ENCODE assay signal across 23 cellular contexts in genomic region chr3:69930564-69930963, GRCh38.
DNase-seq lines count a peak whose midpoint lies in the region; ATAC-seq and TF ChIP-seq lines count a peak whose summit lies in the region.
"Had no signal": no experiment of that assay in that cellular context is flagged by ENCODE, and none has a peak within 500 bp of the region (broad histone marks: within the 10 kb centered on the region; RNA-seq: fewer than 3 reads in every experiment).

No MANE protein-coding gene starts in this region.

- CTCF ChIA-PET in PC-3 (lab: Charles Lee), result no interaction called here

- no peaks in the 10 kb centered on the region for H3K79me2 ChIP-seq in PC-3 (ENCODE audit: low read length)

- intact Hi-C loops in PC-3 (cut with micrococcal nuclease), result no loop called here

- H3K9me3 ChIP-seq in PC-3 (ENCODE audit: low read length), result no peaks in the 10 kb centered on the region
- H3K9me3 ChIP-seq: gastroesophageal sphincter had no signal

- H3K9me2 ChIP-seq in PC-3 (replicated peaks; ENCODE audit: low read length), result no peaks in the 10 kb centered on the region

- no peak overlapping the region for H2AFZ ChIP-seq in PC-3 (ENCODE audit: low read length)
- H2AFZ ChIP-seq: PC-9 had no signal

- DNase-seq in PC-3 (no peak), substantia nigra (lab: John Stamatoyannopoulos, UW) (peak in 28 of 49 donors; percentile 5 to 75 (median 26)), DMS114 treated with DMSO at 0.1 percent for 48 hours (lab: John Stamatoyannopoulos, UW; ENCODE audit: unreplicated experiment) (no peak), NCI-H2081 (lab: John Stamatoyannopoulos, UW) (no peak)
- DNase-seq in central memory CD4-positive, alpha-beta T cell, result no peak
- DNase-seq: activated CD8-positive, alpha-beta T cell treated with anti-CD3 and anti-CD28 coated beads, Interleukin-2, amount 10 ng/mL, durations not matched to agents 7 days and 5 days; activated gamma-delta T cell treated with Interleukin-2 at 50 U/mL for 16 hours; activated T-cell treated with anti-CD3 and anti-CD28 coated beads, Interleukin-2, amount 50 U/mL, for 1 hour; CD8-positive, alpha-beta memory T cell; DMS79; Karpas-422; left colon; NCI-H1105; NCI-H2029; PC-9; SIG-M5; stimulated activated CD4-positive, alpha-beta T cell treated with anti-CD3 and anti-CD28 coated beads, Interleukin-1b, Interleukin-23, amount 100 ng/mL, for 48 hours had no signal

- BruUV-seq in PC-3 (replicated peaks; lab: Mats Ljungman, UMichigan), result no TSS peak

- H3K36me3 ChIP-seq in PC-3 (ENCODE audit: low read depth, low read length), result no peaks in the 10 kb centered on the region
- H3K36me3 ChIP-seq: gastroesophageal sphincter had no signal

- H3K27me3 ChIP-seq in PC-3 (ENCODE audit: low read length) (no peaks in the 10 kb centered on the region), layer of hippocampus (ENCODE audit: control insufficient read depth, insufficient read depth, low read length) (no peaks in the 10 kb centered on the region)
- H3K27me3 ChIP-seq: gastroesophageal sphincter had no signal

- no peak overlapping the region for H3K9ac ChIP-seq in PC-3 (ENCODE audit: low read length)

- no peak for TF ChIP-seq CTCF in PC-3 (conservative IDR thresholded peaks at IDR 0.05; ENCODE audit: low read depth, low read length)

- no peak overlapping the region for H3K4me3 ChIP-seq in PC-3 (ENCODE audit: low read length)
- H3K4me3 ChIP-seq: gastroesophageal sphincter, PC-9, skin epidermis had no signal

- ATAC-seq in PC-3, result peak; percentile 64
- ATAC-seq: activated CD4-positive, CD25-positive, alpha-beta regulatory T cell treated with anti-CD3 and anti-CD28 coated beads, Interleukin-2, amount 50 U/mL, for 24 hours; activated CD8-positive, alpha-beta T cell treated with anti-CD3 and anti-CD28 coated beads, Interleukin-2, amount 10 ng/mL, durations not matched to agents 7 days and 5 days; gastroesophageal sphincter; left colon; stimulated activated memory B cell treated with anti-CD40 and anti-IgM and Interleukin-4, amounts not matched to agents 10 μg/mL and 1 μg/mL and 100 μg/mL, for 72 hours had no signal

- no peaks in the 10 kb centered on the region for H3K4me1 ChIP-seq in PC-3 (ENCODE audit: insufficient read depth, low read length)

- H3K27ac ChIP-seq in PC-3 (ENCODE audit: low read length) (no peak overlapping the region), cingulate gyrus (ENCODE audit: low read depth, low read length) (peak overlapping the region; percentile 20), layer of hippocampus (ENCODE audit: low read depth, low read length) (peak overlapping the region; percentile 54), substantia nigra (ENCODE audit: low read depth, low read length, poor library complexity, severe bottlenecking) (peak overlapping the region; percentile 84)
- H3K27ac ChIP-seq: PC-9, skin epidermis had no signal

- H4K20me1 ChIP-seq in PC-3 (ENCODE audit: low read length), result no peaks in the 10 kb centered on the region

- no peaks in the 10 kb centered on the region for H3F3A ChIP-seq in PC-3 (ENCODE audit: low read length, unreplicated experiment)

- POLR2A ChIA-PET in PC-3 (lab: Charles Lee; ENCODE audit: unreplicated experiment), result no interaction called here

- no peak overlapping the region for H3K4me2 ChIP-seq in PC-3 (ENCODE audit: low read length)
- H3K4me2 ChIP-seq: PC-9 had no signal

Comparison
In these comparisons a context has a peak if more than half of its experiments do, and no peak if none do; other contexts are left out.
1. DNase-seq: peak in substantia nigra (28 of 49); none in PC-3 (single experiment), central memory CD4-positive, alpha-beta T cell (single experiment), DMS114 treated with DMSO at 0.1 percent for 48 hours (single experiment) and NCI-H2081 (0 of 2).